Comparison of ENCODE assay signal across 10 cellular contexts in the genomic region with DNA sequence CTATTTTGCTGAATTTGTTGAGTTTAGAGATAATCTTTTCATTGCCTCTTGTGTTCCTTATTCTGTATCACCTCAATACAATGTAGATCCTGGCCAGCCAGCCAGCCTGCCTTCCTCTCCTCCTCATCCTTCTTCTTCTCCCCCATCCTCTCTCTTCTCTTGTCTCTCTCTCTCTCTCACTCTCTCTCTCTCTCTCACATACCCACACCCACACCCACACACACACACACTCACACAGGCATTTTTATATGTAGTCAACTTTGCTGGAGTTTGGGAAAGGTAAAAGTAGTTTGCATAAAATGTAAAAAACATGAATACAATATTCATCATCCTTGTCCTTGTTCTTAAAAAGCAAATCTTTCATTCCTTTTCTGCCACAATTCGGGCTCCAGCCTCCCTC.
DNase-seq lines count a peak whose midpoint lies in the region; ATAC-seq, FAIRE-seq and TF ChIP-seq lines count a peak whose summit lies in the region.
"Had no signal": no experiment of that assay in that cellular context is flagged by ENCODE, and none has a peak within 500 bp of the region (broad histone marks: within the 10 kb centered on the region; RNA-seq: fewer than 3 reads in every experiment).

No MANE protein-coding gene starts in this region.

- intact Hi-C loops in HCT116 (cut with micrococcal nuclease), result no loop called here

- H3K27me3 ChIP-seq in HCT116 (ENCODE audit: insufficient read depth, low read length) (no peaks in the 10 kb centered on the region), WERI-Rb-1 (ENCODE audit: insufficient read depth, low read depth, severe bottlenecking) (no peaks in the 10 kb centered on the region)

- no peaks in the 10 kb centered on the region for H3K9me3 Mint-ChIP-seq in neural crest cell

- no peak overlapping the region for H2AFZ ChIP-seq in HCT116 (ENCODE audit: low read depth, low read length, poor library complexity, severe bottlenecking)

- TF ChIP-seq RAD21 in A549 (conservative IDR thresholded peaks at IDR 0.05 in 1 of 2, IDR thresholded peaks at IDR 0.05 in 1 of 2), result no peak
- TF ChIP-seq RAD21 in HCT116 (IDR thresholded peaks at IDR 0.05; ENCODE audit: low read depth), result no peak

- RAD21 ChIA-PET in HCT116 (lab: Charles Lee; ENCODE audit: low non-redundant PET in 1 of 2, low total read pairs in 2 of 2, uncharacterized antibody in 2 of 2, unreplicated experiment in 2 of 2), result no interaction called here

- H3K36me3 ChIP-seq in HCT116 (ENCODE audit: control insufficient read depth in 1 of 2, insufficient read depth in 2 of 2, low read length in 2 of 2) (no peaks in the 10 kb centered on the region), WERI-Rb-1 (no peaks in the 10 kb centered on the region)

- H3K4me3 ChIP-seq in A549 (peak overlapping the region; percentile 45), HCT116 (replicated peaks in 1 of 2; ENCODE audit: low read depth in 1 of 2, low read length in 2 of 2) (peak overlapping the region; percentile 39 to 54), epithelial cell of proximal tubule (ENCODE audit: low read depth, low read length) (peak overlapping the region; percentile 66), WERI-Rb-1 (ENCODE audit: low read depth, low read length) (no peak overlapping the region)

- POLR2A ChIA-PET in A549 (lab: Yijun Ruan, JAX), result interaction anchor here (0.6 to 2.4 kb wide), 15 partner anchors 8 to 789 kb away, joined by 3 to 60 read pairs (median 5); a partner anchor contains a TSS
- POLR2A ChIA-PET in HCT116 (lab: Charles Lee), result interaction anchor here (1.0 to 1.6 kb wide), 4 partner anchors 10 to 61 kb away, joined by 4 to 15 read pairs (median 8); a partner anchor contains a TSS

- no peak for TF ChIP-seq EP300 in A549 (IDR thresholded peaks at IDR 0.05)

- TF ChIP-seq CTCF in A549 (IDR thresholded peaks at IDR 0.05) (no peak), HCT116 (IDR thresholded peaks at IDR 0.05 in 2 of 3, conservative IDR thresholded peaks at IDR 0.05 in 1 of 3; ENCODE audit: borderline replicate concordance in 1 of 3, insufficient read depth in 1 of 3, low read depth in 2 of 3, low read length in 2 of 3) (no peak), epithelial cell of proximal tubule (conservative IDR thresholded peaks at IDR 0.05; ENCODE audit: low read depth, low read length) (no peak), neural crest cell (conservative IDR thresholded peaks at IDR 0.05) (no peak), WERI-Rb-1 (IDR thresholded peaks at IDR 0.05; ENCODE audit: low read depth, low read length) (no peak)

- no peaks in the 10 kb centered on the region for H3K9me2 ChIP-seq in HCT116 (ENCODE audit: insufficient read depth)

- H3K27ac ChIP-seq in A549, result peak overlapping the region; percentile 87 to 90
- no peak overlapping the region; the same call in 1 of the 2 replicates for H3K27ac ChIP-seq in HCT116 (ENCODE audit: low read depth, low read length)
- no peak overlapping the region for H3K27ac ChIP-seq in WERI-Rb-1

- CTCF ChIA-PET in A549 (lab: Yijun Ruan, JAX), result interaction anchor here (0.6 to 1.8 kb wide), 8 partner anchors 9 to 449 kb away, joined by 3 to 6 read pairs (median 4); no protein-coding TSS in a partner anchor
- CTCF ChIA-PET in HCT116 (lab: Charles Lee), result interaction anchor here (1.1 kb wide), 1 partner anchor 11 kb away, joined by 5 read pairs; no protein-coding TSS in a partner anchor

- H3K4me1 ChIP-seq in A549 (peaks cover 29% of the 10 kb centered on the region), HCT116 (ENCODE audit: control insufficient read depth in 1 of 2, insufficient read depth in 2 of 2, low read length in 2 of 2) (peaks cover 4 to 23% of the 10 kb centered on the region in 2 experiments)

- H3K4me2 ChIP-seq in A549, result peak overlapping the region; percentile 85
- peak overlapping the region; percentile 74 for H3K4me2 ChIP-seq in HCT116 (ENCODE audit: low read length)

- TSS peak; percentile 99 for BruUV-seq in HCT116 (replicated peaks; lab: Mats Ljungman, UMichigan)

- peak overlapping the region; percentile 13 for H3K27ac Mint-ChIP-seq in neural crest cell (ENCODE audit: unreplicated experiment)

- no peaks in the 10 kb centered on the region for H3K27me3 Mint-ChIP-seq in neural crest cell (ENCODE audit: low read depth)

- no peaks in the 10 kb centered on the region for H4K20me1 ChIP-seq in HCT116 (ENCODE audit: insufficient read depth)

- H3K4me3 Mint-ChIP-seq in neural crest cell, result no peak overlapping the region

- ATAC-seq in A549, result no peak
- no peak for ATAC-seq in HCT116
- ATAC-seq in HG02938 (IDR thresholded peaks at IDR 0.05; ENCODE audit: unreplicated experiment), result no peak

- no peak for DNase-seq in A549 (ENCODE audit: low read depth in 1 of 2, low spot score in 1 of 2)
- DNase-seq in HCT116 (ENCODE audit: low read depth, low spot score), result no peak
- DNase-seq in epithelial cell of proximal tubule (ENCODE audit: low read depth), result no peak
- no peak for DNase-seq in neural crest cell (ENCODE audit: low read depth, low spot score)
- no peak for DNase-seq in SHP77 treated with DMSO at 0.1 percent for 48 hours (lab: John Stamatoyannopoulos, UW)
- no peak for DNase-seq in cortex of kidney (lab: John Stamatoyannopoulos, UW)
- DNase-seq in WERI-Rb-1, result no peak
- DNase-seq: NCI-H1930; stimulated activated CD4-positive, alpha-beta T cell treated with anti-CD3 and anti-CD28 coated beads, Interleukin-12 subunit alpha, Interleukin-12 subunit beta, amount 100 ng/mL, for 4 hours had no signal

- no peaks in the 10 kb centered on the region for H3K9me3 ChIP-seq in A549
- H3K9me3 ChIP-seq in HCT116 (ENCODE audit: control insufficient read depth in 1 of 2, insufficient read depth in 1 of 2, low read depth in 1 of 2, low read length in 2 of 2), result no peaks in the 10 kb centered on the region
- no peaks in the 10 kb centered on the region for H3K9me3 ChIP-seq in WERI-Rb-1 (ENCODE audit: severe bottlenecking)

- H3K9ac ChIP-seq in HCT116 (ENCODE audit: low read length), result peak overlapping the region; percentile 54

- TF ChIP-seq POLR2A in A549 (IDR thresholded peaks at IDR 0.05; ENCODE audit: low read length) (no peak), HCT116 (IDR thresholded peaks at IDR 0.05; ENCODE audit: borderline replicate concordance, extremely low read depth, insufficient read depth, insufficient read length) (no peak)

- no peaks in the 10 kb centered on the region for H3K79me2 ChIP-seq in HCT116 (ENCODE audit: insufficient read depth, low read length)

- 0% methylated on average over 1 of the region's 1 CpG for WGBS in A549 (ENCODE audit: missing lambda C conversion rate)

- FAIRE-seq in A549 (lab: Jason Lieb, UNC), result no peak

- no peaks in the 10 kb centered on the region for H3K36me3 Mint-ChIP-seq in neural crest cell (ENCODE audit: low read depth)

- no peaks in the 10 kb centered on the region for H3K4me1 Mint-ChIP-seq in neural crest cell

TF ChIP-seq in A549, 52 proteins besides CTCF, POLR2A, EP300 and RAD21:
- TF ChIP-seq FOSB (CRISPR knock-in tag; IDR thresholded peaks at IDR 0.05) (no peak), MAFK (IDR thresholded peaks at IDR 0.05; ENCODE audit: partially characterized antibody) (no peak), HOXA7 (CRISPR knock-in tag; IDR thresholded peaks at IDR 0.05) (peak; percentile 29; the same call in 1 of the 2 replicates)

TF ChIP-seq in HCT116, 20 proteins besides CTCF, POLR2A, EP300 and RAD21:
- TF ChIP-seq EGR1 (IDR thresholded peaks at IDR 0.05; ENCODE audit: low read depth) (0 out of 2 replicates have a peak, but pooled peaks have one; percentile 1), EZH2 (IDR thresholded peaks at IDR 0.05) (no peak)
- TF ChIP-seq, protein P1, sequence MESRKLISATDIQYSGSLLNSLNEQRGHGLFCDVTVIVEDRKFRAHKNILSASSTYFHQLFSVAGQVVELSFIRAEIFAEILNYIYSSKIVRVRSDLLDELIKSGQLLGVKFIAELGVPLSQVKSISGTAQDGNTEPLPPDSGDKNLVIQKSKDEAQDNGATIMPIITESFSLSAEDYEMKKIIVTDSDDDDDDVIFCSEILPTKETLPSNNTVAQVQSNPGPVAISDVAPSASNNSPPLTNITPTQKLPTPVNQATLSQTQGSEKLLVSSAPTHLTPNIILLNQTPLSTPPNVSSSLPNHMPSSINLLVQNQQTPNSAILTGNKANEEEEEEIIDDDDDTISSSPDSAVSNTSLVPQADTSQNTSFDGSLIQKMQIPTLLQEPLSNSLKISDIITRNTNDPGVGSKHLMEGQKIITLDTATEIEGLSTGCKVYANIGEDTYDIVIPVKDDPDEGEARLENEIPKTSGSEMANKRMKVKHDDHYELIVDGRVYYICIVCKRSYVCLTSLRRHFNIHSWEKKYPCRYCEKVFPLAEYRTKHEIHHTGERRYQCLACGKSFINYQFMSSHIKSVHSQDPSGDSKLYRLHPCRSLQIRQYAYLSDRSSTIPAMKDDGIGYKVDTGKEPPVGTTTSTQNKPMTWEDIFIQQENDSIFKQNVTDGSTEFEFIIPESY (IDR thresholded peaks at IDR 0.05; ENCODE audit: extremely low read depth, insufficient replicate concordance, low read length), result no peak
- TF ChIP-seq, protein P2, sequence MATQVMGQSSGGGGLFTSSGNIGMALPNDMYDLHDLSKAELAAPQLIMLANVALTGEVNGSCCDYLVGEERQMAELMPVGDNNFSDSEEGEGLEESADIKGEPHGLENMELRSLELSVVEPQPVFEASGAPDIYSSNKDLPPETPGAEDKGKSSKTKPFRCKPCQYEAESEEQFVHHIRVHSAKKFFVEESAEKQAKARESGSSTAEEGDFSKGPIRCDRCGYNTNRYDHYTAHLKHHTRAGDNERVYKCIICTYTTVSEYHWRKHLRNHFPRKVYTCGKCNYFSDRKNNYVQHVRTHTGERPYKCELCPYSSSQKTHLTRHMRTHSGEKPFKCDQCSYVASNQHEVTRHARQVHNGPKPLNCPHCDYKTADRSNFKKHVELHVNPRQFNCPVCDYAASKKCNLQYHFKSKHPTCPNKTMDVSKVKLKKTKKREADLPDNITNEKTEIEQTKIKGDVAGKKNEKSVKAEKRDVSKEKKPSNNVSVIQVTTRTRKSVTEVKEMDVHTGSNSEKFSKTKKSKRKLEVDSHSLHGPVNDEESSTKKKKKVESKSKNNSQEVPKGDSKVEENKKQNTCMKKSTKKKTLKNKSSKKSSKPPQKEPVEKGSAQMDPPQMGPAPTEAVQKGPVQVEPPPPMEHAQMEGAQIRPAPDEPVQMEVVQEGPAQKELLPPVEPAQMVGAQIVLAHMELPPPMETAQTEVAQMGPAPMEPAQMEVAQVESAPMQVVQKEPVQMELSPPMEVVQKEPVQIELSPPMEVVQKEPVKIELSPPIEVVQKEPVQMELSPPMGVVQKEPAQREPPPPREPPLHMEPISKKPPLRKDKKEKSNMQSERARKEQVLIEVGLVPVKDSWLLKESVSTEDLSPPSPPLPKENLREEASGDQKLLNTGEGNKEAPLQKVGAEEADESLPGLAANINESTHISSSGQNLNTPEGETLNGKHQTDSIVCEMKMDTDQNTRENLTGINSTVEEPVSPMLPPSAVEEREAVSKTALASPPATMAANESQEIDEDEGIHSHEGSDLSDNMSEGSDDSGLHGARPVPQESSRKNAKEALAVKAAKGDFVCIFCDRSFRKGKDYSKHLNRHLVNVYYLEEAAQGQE (IDR thresholded peaks at IDR 0.05; ENCODE audit: low read depth), result no peak

Comparison
In these comparisons a context has a peak if more than half of its experiments do, and no peak if none do; other contexts are left out.
1. H3K27ac ChIP-seq: peak in A549 (2 of 2); none in HCT116 (single experiment) and WERI-Rb-1 (single experiment).